Comparison of ENCODE assay signal across 1 cellular context in genomic region chr6:35668096-35668495, GRCh38.
TF ChIP-seq lines count a peak whose summit lies in the region.

No MANE protein-coding gene starts in this region.

TF ChIP-seq in WTC11, 78 proteins besides CTCF, POLR2A, EP300 and RAD21 (continued from another document):
- TF ChIP-seq ZNF281 (CRISPR knock-in tag; IDR thresholded peaks at IDR 0.05), result no peak
